ENCODE assay signal across 21 cellular contexts in the genomic region with DNA sequence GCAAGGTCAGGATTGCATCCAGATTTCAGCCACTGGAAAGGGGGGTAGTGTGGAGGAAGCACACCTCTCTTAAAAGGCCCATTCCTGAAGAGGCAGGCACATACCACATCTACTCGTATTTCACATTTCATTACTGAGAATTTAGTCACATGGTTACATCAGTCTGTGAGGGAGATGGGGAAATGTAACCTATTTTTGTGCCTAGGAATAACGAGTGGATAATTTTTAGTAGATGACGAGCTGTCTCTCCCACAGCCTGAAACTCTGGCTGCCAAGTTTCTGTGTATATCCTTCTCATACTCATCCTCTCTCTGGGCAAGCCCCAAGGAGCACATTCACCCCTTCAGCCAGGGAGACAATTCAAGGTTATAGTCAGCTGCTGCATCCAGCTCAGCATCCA. TPM values are rescaled to one million over a fixed set of nuclear protein-coding genes. Genes with fewer than 3 reads are reported as not detected.
DNase-seq lines count a peak whose midpoint lies in the region; ATAC-seq, FAIRE-seq and TF ChIP-seq lines count a peak whose summit lies in the region.
"Had no signal": no experiment of that assay in that cellular context is flagged by ENCODE, and none has a peak within 500 bp of the region (broad histone marks: within the 10 kb centered on the region; RNA-seq: fewer than 3 reads in every experiment).

No MANE protein-coding gene starts in this region.

- H3K36me3 Mint-ChIP-seq in WTC11, result peaks cover 3% of the 10 kb centered on the region; the same call in 1 of the 2 replicates
- peaks cover 14% of the 10 kb centered on the region for H3K36me3 Mint-ChIP-seq in natural killer cell treated with Interleukin-12 subunit alpha and Interleukin-12 subunit beta and Interleukin-15 and Interleukin-18, amount 100 ng/mL, for 72 hours
- H3K36me3 Mint-ChIP-seq: naive B cell had no signal

- no peak overlapping the region for H3K27ac ChIP-seq in SK-N-SH (ENCODE audit: low read depth in 2 of 2, low read length in 1 of 2)
- H3K27ac ChIP-seq: ascending aorta, SJSA1, upper lobe of right lung had no signal

- no peak overlapping the region for H2AFZ ChIP-seq in SK-N-SH (ENCODE audit: low read depth)

- no peaks in the 10 kb centered on the region for H3K27me3 Mint-ChIP-seq in WTC11 (ENCODE audit: low read depth)
- no peaks in the 10 kb centered on the region for H3K27me3 Mint-ChIP-seq in natural killer cell treated with Interleukin-12 subunit alpha and Interleukin-12 subunit beta and Interleukin-15 and Interleukin-18, amount 100 ng/mL, for 72 hours
- H3K27me3 Mint-ChIP-seq: naive B cell had no signal

- H3K9me3 Mint-ChIP-seq in WTC11, result peaks cover 21% of the 10 kb centered on the region
- H3K9me3 Mint-ChIP-seq in natural killer cell treated with Interleukin-12 subunit alpha and Interleukin-12 subunit beta and Interleukin-15 and Interleukin-18, amount 100 ng/mL, for 72 hours, result peaks cover 4% of the 10 kb centered on the region
- H3K9me3 Mint-ChIP-seq: H9 had no signal

- no peak for TF ChIP-seq RAD21 in SK-N-SH (IDR thresholded peaks at IDR 0.05; ENCODE audit: low read length)

- DNase-seq in SK-N-SH, result no peak
- DNase-seq in WTC11 (ENCODE audit: low spot score), result no peak
- DNase-seq in fibroblast of pulmonary artery (ENCODE audit: low read depth), result peak; percentile 14
- peak; percentile 34 for DNase-seq in urothelium cell line (ENCODE audit: low spot score)
- no peak for DNase-seq in natural killer cell treated with Interleukin-12 subunit alpha and Interleukin-12 subunit beta and Interleukin-15 and Interleukin-18, amount 100 ng/mL, for 72 hours (ENCODE audit: low spot score)
- no peak for DNase-seq in sciatic nerve (ENCODE audit: low spot score)
- DNase-seq: activated gamma-delta T cell; COR-L47; H9; naive B cell; NCI-H2029 treated with DMSO at 0.1 percent for 48 hours; NCI-H69; stimulated activated naive CD4-positive, alpha-beta T cell treated with Interleukin-2 at 50 U/mL for 16 hours; upper lobe of right lung had no signal

- peak overlapping the region; percentile 53; the same call in 1 of the 2 replicates for H3K27ac Mint-ChIP-seq in WTC11
- no peak overlapping the region for H3K27ac Mint-ChIP-seq in natural killer cell treated with Interleukin-12 subunit alpha and Interleukin-12 subunit beta and Interleukin-15 and Interleukin-18, amount 100 ng/mL, for 72 hours
- H3K27ac Mint-ChIP-seq: naive B cell had no signal

- no peaks in the 10 kb centered on the region for H3K36me3 ChIP-seq in SK-N-SH (replicated peaks in 1 of 2; ENCODE audit: control insufficient read depth in 1 of 2, insufficient read depth in 2 of 2, low read length in 1 of 2)
- H3K36me3 ChIP-seq: ascending aorta, SJSA1, upper lobe of right lung had no signal

- no peaks in the 10 kb centered on the region for H4K20me1 ChIP-seq in SK-N-SH (ENCODE audit: insufficient read depth)

- H3K4me3 Mint-ChIP-seq in WTC11, result no peak overlapping the region
- H3K4me3 Mint-ChIP-seq in natural killer cell treated with Interleukin-12 subunit alpha and Interleukin-12 subunit beta and Interleukin-15 and Interleukin-18, amount 100 ng/mL, for 72 hours, result no peak overlapping the region
- H3K4me3 Mint-ChIP-seq: H9, naive B cell had no signal

- H3K4me1 ChIP-seq in SK-N-SH (ENCODE audit: control insufficient read depth in 1 of 2, insufficient read depth in 2 of 2, low read depth in 1 of 2, low read length in 1 of 2), result no peaks in the 10 kb centered on the region
- H3K4me1 ChIP-seq: ascending aorta, SJSA1, upper lobe of right lung had no signal

- 32% methylated on average over 3 of the region's 3 CpGs for WGBS in SK-N-SH (ENCODE audit: low lambda C conversion rate)

- H3K79me2 ChIP-seq in SK-N-SH (ENCODE audit: insufficient read depth), result no peaks in the 10 kb centered on the region

- no peak overlapping the region for H3K4me2 ChIP-seq in SK-N-SH

- POLR2A ChIA-PET in SK-N-SH (lab: Yijun Ruan, JAX) (no interaction called here), WTC11 (lab: Charles Lee) (interaction anchor here (0.6 to 1.4 kb wide), 2 partner anchors 11 to 53 kb away, joined by 3 to 6 read pairs; a partner anchor contains a TSS)

- ATAC-seq in SK-N-SH treated with all-trans-retinoic acid at 6 μM for 48 hours (peak; percentile 47; the same call in 2 of the 3 replicates), WTC11 (peak; percentile 57), HG03565 (IDR thresholded peaks at IDR 0.05; ENCODE audit: unreplicated experiment) (no peak), sciatic nerve (no peak)
- no peak for ATAC-seq in natural killer cell treated with Interleukin-12 subunit alpha and Interleukin-12 subunit beta and Interleukin-15 and Interleukin-18, amount 100 ng/mL, for 72 hours
- ATAC-seq: left lobe of liver, upper lobe of right lung had no signal

- no peak for TF ChIP-seq EP300 in SK-N-SH (IDR thresholded peaks at IDR 0.05; ENCODE audit: borderline replicate concordance in 1 of 2, low read depth in 1 of 2, low read length in 1 of 2)

- no peak for TF ChIP-seq CTCF in SK-N-SH (IDR thresholded peaks at IDR 0.05)
- TF ChIP-seq CTCF in WTC11 (IDR thresholded peaks at IDR 0.05), result no peak
- TF ChIP-seq CTCF in fibroblast of pulmonary artery (IDR thresholded peaks at IDR 0.05; ENCODE audit: low read length, missing control alignments), result no peak

- CTCF ChIA-PET in SK-N-SH (lab: Yijun Ruan, JAX), result interaction anchor here (1.2 to 1.6 kb wide), 2 partner anchors 75 to 95 kb away, joined by 3 to 4 read pairs; no protein-coding TSS in a partner anchor
- CTCF ChIA-PET in WTC11 (lab: Charles Lee), result interaction anchor here (1.0 kb wide), 1 partner anchor 13 kb away, joined by 3 read pairs; no protein-coding TSS in a partner anchor

- FAIRE-seq in urothelium cell line (lab: Jason Lieb, UNC), result no peak
- FAIRE-seq: A204.1, G401.6 had no signal

- no peak overlapping the region for H3K9ac ChIP-seq in SK-N-SH

- H3K4me3 ChIP-seq in SK-N-SH (ENCODE audit: low read depth in 2 of 2, low read length in 1 of 2), result no peak overlapping the region
- H3K4me3 ChIP-seq in fibroblast of pulmonary artery (replicated peaks; ENCODE audit: low read depth, low read length), result no peak overlapping the region
- H3K4me3 ChIP-seq: ascending aorta, SJSA1, upper lobe of right lung had no signal

- H3K9me3 ChIP-seq in SK-N-SH, result no peaks in the 10 kb centered on the region
- H3K9me3 ChIP-seq: ascending aorta, SJSA1, upper lobe of right lung had no signal

- no peaks in the 10 kb centered on the region for H3K9me2 ChIP-seq in SK-N-SH

- H3K4me1 Mint-ChIP-seq in WTC11, result peaks cover 24% of the 10 kb centered on the region
- peaks cover 0 to 4% of the 10 kb centered on the region in 2 donors for H3K4me1 Mint-ChIP-seq in natural killer cell treated with Interleukin-12 subunit alpha and Interleukin-12 subunit beta and Interleukin-15 and Interleukin-18, amount 100 ng/mL, for 72 hours (ENCODE audit: low read depth in 2 of 2)

- intact Hi-C loops in sciatic nerve (cut with DNase I), result no loop called here

- no peaks in the 10 kb centered on the region for H3F3A ChIP-seq in SK-N-SH (replicated peaks; ENCODE audit: insufficient read depth)

- H3K27me3 ChIP-seq in SK-N-SH (ENCODE audit: insufficient read depth), result no peaks in the 10 kb centered on the region
- H3K27me3 ChIP-seq: ascending aorta, SJSA1, upper lobe of right lung had no signal

TF ChIP-seq in SK-N-SH treated with all-trans-retinoic acid at 6 μM for 48 hours, 23 proteins besides CTCF, POLR2A, EP300 and RAD21 (continues in another document):
- TF ChIP-seq BACH2 (CRISPR knock-in tag; IDR thresholded peaks at IDR 0.05; ENCODE audit: borderline replicate concordance), result no peak
- no peak for TF ChIP-seq ZFP3 (CRISPR knock-in tag; IDR thresholded peaks at IDR 0.05)
- no peak for TF ChIP-seq SNAI2 (CRISPR knock-in tag; IDR thresholded peaks at IDR 0.05)
- TF ChIP-seq ZNF565 (CRISPR knock-in tag; conservative IDR thresholded peaks at IDR 0.05; ENCODE audit: low read depth), result no peak

TF ChIP-seq in SK-N-SH, 30 proteins besides CTCF, POLR2A, EP300 and RAD21:
- no peak for TF ChIP-seq YY1 (IDR thresholded peaks at IDR 0.05; ENCODE audit: low read depth)
- no peak for TF ChIP-seq POLR2AphosphoS5 (IDR thresholded peaks at IDR 0.05; ENCODE audit: low read depth, low read length)
- TF ChIP-seq RFX5 (IDR thresholded peaks at IDR 0.05; ENCODE audit: low read length), result no peak
- TF ChIP-seq NFIC (IDR thresholded peaks at IDR 0.05; ENCODE audit: borderline replicate concordance), result no peak
- TF ChIP-seq MEF2A (IDR thresholded peaks at IDR 0.05; ENCODE audit: borderline replicate concordance, low read depth), result no peak
- no peak for TF ChIP-seq JUND (IDR thresholded peaks at IDR 0.05)

RNA-seq across cellular contexts. Expression of a gene that starts 10.3 kb away (rescaled TPM):
- 2.2 TPM in 2 replicates for polyA plus RNA-seq in SK-N-SH (2012; rRNA removed)
- 2.7 and 3.1 TPM in 2 replicates for polyA plus RNA-seq in SK-N-SH (2012; cell fraction: cytosol; rRNA removed)
- polyA plus RNA-seq in SK-N-SH (2012; cell fraction: nucleus; rRNA removed), result 0.95 and 1.8 TPM in 2 replicates
- total RNA-seq in WTC11 (2021) (27.3 to 30.5 TPM (median 27.8 TPM) in 3 replicates), sciatic nerve (24.4 TPM)
- total RNA-seq in natural killer cell treated with Interleukin-12 subunit alpha and Interleukin-12 subunit beta and Interleukin-15 and Interleukin-18, amount 100 ng/mL, for 72 hours, result 100 to 1,000 TPM in 1 of 2 donors, 10 to 100 TPM in 1; 61.0 to 101 TPM

Comparison
In these comparisons a context has a peak if more than half of its experiments do, and no peak if none do; other contexts are left out.
1. ATAC-seq: peak in SK-N-SH treated with all-trans-retinoic acid at 6 μM for 48 hours (single experiment) and WTC11 (single experiment); none in natural killer cell treated with Interleukin-12 subunit alpha and Interleukin-12 subunit beta and Interleukin-15 and Interleukin-18, amount 100 ng/mL, for 72 hours (0 of 2), HG03565 (single experiment) and sciatic nerve (single experiment).
2. DNase-seq: peak in fibroblast of pulmonary artery (single experiment) and urothelium cell line (single experiment); none in SK-N-SH (single experiment), WTC11 (single experiment), natural killer cell treated with Interleukin-12 subunit alpha and Interleukin-12 subunit beta and Interleukin-15 and Interleukin-18, amount 100 ng/mL, for 72 hours (single experiment) and sciatic nerve (single experiment).